In genomic region chr1:958823-959729, GRCh38 we compare ENCODE assay signal across 8 cellular contexts. TPM values are rescaled to one million over a fixed set of nuclear protein-coding genes. Genes with fewer than 3 reads are reported as not detected.
A peak's percentile ranks its signal among the peaks of the same experiment; 100 is the strongest.
DNase-seq lines count a peak whose midpoint lies in the region; ATAC-seq and TF ChIP-seq lines count a peak whose summit lies in the region.

Gene NOC2L, minus strand, starts transcription at chr1:959256. Its CDS starts 16 bp downstream, at chr1:959240.

- peak within 1 kb of the TSS; percentile 85 for H3K27ac Mint-ChIP-seq in dendritic cell treated with granulocyte-macrophage colony-stimulating factor and Interleukin-4, amounts not matched to agents 40 ng/mL and 50 ng/mL, for 4 days

- peaks cover 0 to 25% (median 15%) of the 10 kb centered on the region in 4 donors for H3K36me3 ChIP-seq in right lobe of liver

- intact Hi-C loops in dendritic cell treated with granulocyte-macrophage colony-stimulating factor and Interleukin-4, amounts not matched to agents 40 ng/mL and 50 ng/mL, for 4 days (cut with micrococcal nuclease) = loop anchor here (5.0 kb wide), 1 partner anchor 52 kb away; no protein-coding TSS in a partner anchor
- intact Hi-C loops in right lobe of liver (cut with DNase I) = no loop called here

- H3K27me3 ChIP-seq in right lobe of liver = no peaks in the 10 kb centered on the region

- WGBS in right lobe of liver (ENCODE audit: insufficient coverage, low coverage, low lambda C conversion rate, missing lambda C conversion rate) = no CpG with 5 or more reads among the region's 101 CpGs

- no peaks in the 10 kb centered on the region for H3K9me3 Mint-ChIP-seq in dendritic cell treated with granulocyte-macrophage colony-stimulating factor and Interleukin-4, amounts not matched to agents 40 ng/mL and 50 ng/mL, for 4 days

- H3K36me3 Mint-ChIP-seq in dendritic cell treated with granulocyte-macrophage colony-stimulating factor and Interleukin-4, amounts not matched to agents 40 ng/mL and 50 ng/mL, for 4 days (ENCODE audit: low read depth) = peaks cover 73% of the 10 kb centered on the region

- ATAC-seq in GM19023 (IDR thresholded peaks at IDR 0.05; ENCODE audit: unreplicated experiment) (peak; percentile 83), HG03378 (IDR thresholded peaks at IDR 0.05; ENCODE audit: unreplicated experiment) (peak; percentile 50), right lobe of liver (peak; percentile 92 to 98 (median 94))

- H3K4me3 Mint-ChIP-seq in dendritic cell treated with granulocyte-macrophage colony-stimulating factor and Interleukin-4, amounts not matched to agents 40 ng/mL and 50 ng/mL, for 4 days = peak within 1 kb of the TSS; percentile 94

- H3K27ac ChIP-seq in right lobe of liver = peak within 1 kb of the TSS in 1 of 3 donors; percentile 33

- H3K4me3 ChIP-seq in right lobe of liver = peak within 1 kb of the TSS; percentile 99 to 100 (median 100)

- H3K27me3 Mint-ChIP-seq in dendritic cell treated with granulocyte-macrophage colony-stimulating factor and Interleukin-4, amounts not matched to agents 40 ng/mL and 50 ng/mL, for 4 days = peaks cover 21% of the 10 kb centered on the region

- peak; percentile 49 for DNase-seq in AG09319 (ENCODE audit: extremely low read depth, low read depth)
- DNase-seq in NCI-H774 (lab: John Stamatoyannopoulos, UW) = peak; percentile 63
- DNase-seq in activated CD4-positive, alpha-beta T cell treated with anti-CD3 and anti-CD28 coated beads, Interleukin-2, amount 50 U/mL, for 24 hours (ENCODE audit: low read depth in 1 of 2, low spot score in 1 of 2) = peak; percentile 95 to 100
- peak; percentile 95 to 96 (median 95) for DNase-seq in right lobe of liver
- peak; percentile 93 to 98 for DNase-seq in stimulated activated CD4-positive, alpha-beta T cell treated with anti-CD3 and anti-CD28 coated beads, Interleukin-4, amount 100 ng/mL, for 4 hours

- TF ChIP-seq CTCF in AG09319 (IDR thresholded peaks at IDR 0.05; ENCODE audit: low read depth, low read length) = no peak
- no peak for TF ChIP-seq CTCF in right lobe of liver (IDR thresholded peaks at IDR 0.05)

- H3K9me3 ChIP-seq in right lobe of liver = no peaks in the 10 kb centered on the region

- H3K4me1 ChIP-seq in right lobe of liver = peaks cover 0 to 13% (median 0%) of the 10 kb centered on the region in 4 donors

- H3K4me1 Mint-ChIP-seq in dendritic cell treated with granulocyte-macrophage colony-stimulating factor and Interleukin-4, amounts not matched to agents 40 ng/mL and 50 ng/mL, for 4 days (ENCODE audit: low read depth) = peaks cover 55% of the 10 kb centered on the region

- peak; percentile 35 for TF ChIP-seq POLR2A in right lobe of liver (IDR thresholded peaks at IDR 0.05)

RNA-seq across cellular contexts. Expression of gene NOC2L, which starts in this region (rescaled TPM):
- total RNA-seq in right lobe of liver = 10 to 100 TPM; 28.9 to 36.8 (median 30.2) TPM
